In genomic region chr6:27479319-27480182, GRCh38 we compare ENCODE assay signal across 1 cellular context.
TF ChIP-seq lines count a peak whose summit lies in the region.

No MANE protein-coding gene starts in this region.

TF ChIP-seq in HepG2, 621 proteins besides CTCF, POLR2A, EP300 and RAD21 (continued from another document and continues in another):
- TF ChIP-seq MED1 (CRISPR knock-in tag; IDR thresholded peaks at IDR 0.05) (peak; percentile 82), BRCA1 (CRISPR knock-in tag; IDR thresholded peaks at IDR 0.05) (no peak; the same call in 1 of the 2 replicates), ZFYVE20 (CRISPR knock-in tag; IDR thresholded peaks at IDR 0.05; ENCODE audit: borderline replicate concordance, low read depth) (no peak), MXD1 (CRISPR knock-in tag; IDR thresholded peaks at IDR 0.05) (no peak), IKZF5 (CRISPR knock-in tag; IDR thresholded peaks at IDR 0.05) (peak; percentile 87), SMARCE1 (IDR thresholded peaks at IDR 0.05; ENCODE audit: borderline replicate concordance) (no peak), HCFC1 (IDR thresholded peaks at IDR 0.05; ENCODE audit: low read depth, low read length) (no peak), BORCS8-MEF2B (CRISPR knock-in tag; IDR thresholded peaks at IDR 0.05) (peak; percentile 71; the same call in 1 of the 2 replicates), ZMYM4 (CRISPR knock-in tag; IDR thresholded peaks at IDR 0.05) (peak; percentile 76), TAF1 (CRISPR knock-in tag; IDR thresholded peaks at IDR 0.05) (peak; percentile 31; the same call in 1 of the 2 replicates), ONECUT2 (CRISPR knock-in tag; IDR thresholded peaks at IDR 0.05) (peak; percentile 62), ZNF850 (CRISPR knock-in tag; conservative IDR thresholded peaks at IDR 0.05) (0 out of 2 replicates have a peak, but pooled peaks have one; percentile 63), DR1 (CRISPR knock-in tag; IDR thresholded peaks at IDR 0.05) (peak; percentile 77; the same call in 1 of the 2 replicates), KMT2A (CRISPR knock-in tag; IDR thresholded peaks at IDR 0.05) (peak; percentile 57; the same call in 1 of the 2 replicates), HMGXB4 (CRISPR knock-in tag; IDR thresholded peaks at IDR 0.05; ENCODE audit: borderline replicate concordance in 1 of 2, low read depth in 1 of 2) (peak; percentile 94 to 100), ZNF609 (CRISPR knock-in tag; IDR thresholded peaks at IDR 0.05; ENCODE audit: borderline replicate concordance) (0 out of 2 replicates have a peak, but pooled peaks have one; percentile 34), ZNF530 (CRISPR knock-in tag; IDR thresholded peaks at IDR 0.05; ENCODE audit: low read depth) (no peak), ZNF256 (CRISPR knock-in tag; conservative IDR thresholded peaks at IDR 0.05) (peak; percentile 43), ZNF740 (CRISPR knock-in tag; IDR thresholded peaks at IDR 0.05) (peak; percentile 54; the same call in 1 of the 2 replicates), PRPF4 (IDR thresholded peaks at IDR 0.05; ENCODE audit: low read depth, low read length, poor library complexity, severe bottlenecking) (peak; percentile 80), HNF1A (IDR thresholded peaks at IDR 0.05; ENCODE audit: low read depth) (no peak; the same call in 1 of the 2 replicates), HNF1A (CRISPR knock-in tag; IDR thresholded peaks at IDR 0.05; ENCODE audit: borderline replicate concordance) (0 out of 2 replicates have a peak, but pooled peaks have one; percentile 42), ZNF616 (CRISPR knock-in tag; IDR thresholded peaks at IDR 0.05; ENCODE audit: low read depth) (no peak), IRF1 (CRISPR knock-in tag; IDR thresholded peaks at IDR 0.05; ENCODE audit: low read depth) (no peak), PRDM10 (CRISPR knock-in tag; IDR thresholded peaks at IDR 0.05; ENCODE audit: low read depth) (0 out of 2 replicates have a peak, but pooled peaks have one; percentile 35), MED13 (CRISPR knock-in tag; IDR thresholded peaks at IDR 0.05) (no peak), PREB (CRISPR knock-in tag; IDR thresholded peaks at IDR 0.05) (no peak), ZNF770 (CRISPR knock-in tag; IDR thresholded peaks at IDR 0.05) (no peak), HNRNPL (IDR thresholded peaks at IDR 0.05; ENCODE audit: low read depth, low read length) (no peak), SETDB1 (CRISPR knock-in tag; IDR thresholded peaks at IDR 0.05; ENCODE audit: borderline replicate concordance) (0 out of 2 replicates have a peak, but pooled peaks have one; percentile 46), PCBP1 (IDR thresholded peaks at IDR 0.05; ENCODE audit: borderline replicate concordance, low read depth, low read length) (no peak), ZNF550 (CRISPR knock-in tag; IDR thresholded peaks at IDR 0.05; ENCODE audit: borderline replicate concordance) (no peak), PHF21A (CRISPR knock-in tag; IDR thresholded peaks at IDR 0.05) (peak; percentile 59; the same call in 1 of the 2 replicates), TFDP2 (CRISPR knock-in tag; IDR thresholded peaks at IDR 0.05) (peak; percentile 68)
